1 cellular context compared by ENCODE assay signal in genomic region chr5:112692472-112692871, GRCh38.
TF ChIP-seq lines count a peak whose summit lies in the region.

No MANE protein-coding gene starts in this region.

TF ChIP-seq in GM12878, 131 proteins besides CTCF, POLR2A, EP300 and RAD21 (continued from another document):
- TF ChIP-seq, protein P1, sequence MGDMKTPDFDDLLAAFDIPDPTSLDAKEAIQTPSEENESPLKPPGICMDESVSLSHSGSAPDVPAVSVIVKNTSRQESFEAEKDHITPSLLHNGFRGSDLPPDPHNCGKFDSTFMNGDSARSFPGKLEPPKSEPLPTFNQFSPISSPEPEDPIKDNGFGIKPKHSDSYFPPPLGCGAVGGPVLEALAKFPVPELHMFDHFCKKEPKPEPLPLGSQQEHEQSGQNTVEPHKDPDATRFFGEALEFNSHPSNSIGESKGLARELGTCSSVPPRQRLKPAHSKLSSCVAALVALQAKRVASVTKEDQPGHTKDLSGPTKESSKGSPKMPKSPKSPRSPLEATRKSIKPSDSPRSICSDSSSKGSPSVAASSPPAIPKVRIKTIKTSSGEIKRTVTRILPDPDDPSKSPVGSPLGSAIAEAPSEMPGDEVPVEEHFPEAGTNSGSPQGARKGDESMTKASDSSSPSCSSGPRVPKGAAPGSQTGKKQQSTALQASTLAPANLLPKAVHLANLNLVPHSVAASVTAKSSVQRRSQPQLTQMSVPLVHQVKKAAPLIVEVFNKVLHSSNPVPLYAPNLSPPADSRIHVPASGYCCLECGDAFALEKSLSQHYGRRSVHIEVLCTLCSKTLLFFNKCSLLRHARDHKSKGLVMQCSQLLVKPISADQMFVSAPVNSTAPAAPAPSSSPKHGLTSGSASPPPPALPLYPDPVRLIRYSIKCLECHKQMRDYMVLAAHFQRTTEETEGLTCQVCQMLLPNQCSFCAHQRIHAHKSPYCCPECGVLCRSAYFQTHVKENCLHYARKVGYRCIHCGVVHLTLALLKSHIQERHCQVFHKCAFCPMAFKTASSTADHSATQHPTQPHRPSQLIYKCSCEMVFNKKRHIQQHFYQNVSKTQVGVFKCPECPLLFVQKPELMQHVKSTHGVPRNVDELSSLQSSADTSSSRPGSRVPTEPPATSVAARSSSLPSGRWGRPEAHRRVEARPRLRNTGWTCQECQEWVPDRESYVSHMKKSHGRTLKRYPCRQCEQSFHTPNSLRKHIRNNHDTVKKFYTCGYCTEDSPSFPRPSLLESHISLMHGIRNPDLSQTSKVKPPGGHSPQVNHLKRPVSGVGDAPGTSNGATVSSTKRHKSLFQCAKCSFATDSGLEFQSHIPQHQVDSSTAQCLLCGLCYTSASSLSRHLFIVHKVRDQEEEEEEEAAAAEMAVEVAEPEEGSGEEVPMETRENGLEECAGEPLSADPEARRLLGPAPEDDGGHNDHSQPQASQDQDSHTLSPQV (IDR thresholded peaks at IDR 0.05): no peak
- TF ChIP-seq, protein P2, sequence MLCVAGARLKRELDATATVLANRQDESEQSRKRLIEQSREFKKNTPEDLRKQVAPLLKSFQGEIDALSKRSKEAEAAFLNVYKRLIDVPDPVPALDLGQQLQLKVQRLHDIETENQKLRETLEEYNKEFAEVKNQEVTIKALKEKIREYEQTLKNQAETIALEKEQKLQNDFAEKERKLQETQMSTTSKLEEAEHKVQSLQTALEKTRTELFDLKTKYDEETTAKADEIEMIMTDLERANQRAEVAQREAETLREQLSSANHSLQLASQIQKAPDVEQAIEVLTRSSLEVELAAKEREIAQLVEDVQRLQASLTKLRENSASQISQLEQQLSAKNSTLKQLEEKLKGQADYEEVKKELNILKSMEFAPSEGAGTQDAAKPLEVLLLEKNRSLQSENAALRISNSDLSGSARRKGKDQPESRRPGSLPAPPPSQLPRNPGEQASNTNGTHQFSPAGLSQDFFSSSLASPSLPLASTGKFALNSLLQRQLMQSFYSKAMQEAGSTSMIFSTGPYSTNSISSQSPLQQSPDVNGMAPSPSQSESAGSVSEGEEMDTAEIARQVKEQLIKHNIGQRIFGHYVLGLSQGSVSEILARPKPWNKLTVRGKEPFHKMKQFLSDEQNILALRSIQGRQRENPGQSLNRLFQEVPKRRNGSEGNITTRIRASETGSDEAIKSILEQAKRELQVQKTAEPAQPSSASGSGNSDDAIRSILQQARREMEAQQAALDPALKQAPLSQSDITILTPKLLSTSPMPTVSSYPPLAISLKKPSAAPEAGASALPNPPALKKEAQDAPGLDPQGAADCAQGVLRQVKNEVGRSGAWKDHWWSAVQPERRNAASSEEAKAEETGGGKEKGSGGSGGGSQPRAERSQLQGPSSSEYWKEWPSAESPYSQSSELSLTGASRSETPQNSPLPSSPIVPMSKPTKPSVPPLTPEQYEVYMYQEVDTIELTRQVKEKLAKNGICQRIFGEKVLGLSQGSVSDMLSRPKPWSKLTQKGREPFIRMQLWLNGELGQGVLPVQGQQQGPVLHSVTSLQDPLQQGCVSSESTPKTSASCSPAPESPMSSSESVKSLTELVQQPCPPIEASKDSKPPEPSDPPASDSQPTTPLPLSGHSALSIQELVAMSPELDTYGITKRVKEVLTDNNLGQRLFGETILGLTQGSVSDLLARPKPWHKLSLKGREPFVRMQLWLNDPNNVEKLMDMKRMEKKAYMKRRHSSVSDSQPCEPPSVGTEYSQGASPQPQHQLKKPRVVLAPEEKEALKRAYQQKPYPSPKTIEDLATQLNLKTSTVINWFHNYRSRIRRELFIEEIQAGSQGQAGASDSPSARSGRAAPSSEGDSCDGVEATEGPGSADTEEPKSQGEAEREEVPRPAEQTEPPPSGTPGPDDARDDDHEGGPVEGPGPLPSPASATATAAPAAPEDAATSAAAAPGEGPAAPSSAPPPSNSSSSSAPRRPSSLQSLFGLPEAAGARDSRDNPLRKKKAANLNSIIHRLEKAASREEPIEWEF (IDR thresholded peaks at IDR 0.05; ENCODE audit: insufficient replicate concordance, low read depth, low read length): no peak
- TF ChIP-seq, protein P3, sequence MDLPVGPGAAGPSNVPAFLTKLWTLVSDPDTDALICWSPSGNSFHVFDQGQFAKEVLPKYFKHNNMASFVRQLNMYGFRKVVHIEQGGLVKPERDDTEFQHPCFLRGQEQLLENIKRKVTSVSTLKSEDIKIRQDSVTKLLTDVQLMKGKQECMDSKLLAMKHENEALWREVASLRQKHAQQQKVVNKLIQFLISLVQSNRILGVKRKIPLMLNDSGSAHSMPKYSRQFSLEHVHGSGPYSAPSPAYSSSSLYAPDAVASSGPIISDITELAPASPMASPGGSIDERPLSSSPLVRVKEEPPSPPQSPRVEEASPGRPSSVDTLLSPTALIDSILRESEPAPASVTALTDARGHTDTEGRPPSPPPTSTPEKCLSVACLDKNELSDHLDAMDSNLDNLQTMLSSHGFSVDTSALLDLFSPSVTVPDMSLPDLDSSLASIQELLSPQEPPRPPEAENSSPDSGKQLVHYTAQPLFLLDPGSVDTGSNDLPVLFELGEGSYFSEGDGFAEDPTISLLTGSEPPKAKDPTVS (IDR thresholded peaks at IDR 0.05; ENCODE audit: low read depth, low read length): no peak
- TF ChIP-seq MXI1 (IDR thresholded peaks at IDR 0.05; ENCODE audit: low read depth, low read length): no peak
- TF ChIP-seq IKZF2 (IDR thresholded peaks at IDR 0.05): no peak
- TF ChIP-seq, protein P4, sequence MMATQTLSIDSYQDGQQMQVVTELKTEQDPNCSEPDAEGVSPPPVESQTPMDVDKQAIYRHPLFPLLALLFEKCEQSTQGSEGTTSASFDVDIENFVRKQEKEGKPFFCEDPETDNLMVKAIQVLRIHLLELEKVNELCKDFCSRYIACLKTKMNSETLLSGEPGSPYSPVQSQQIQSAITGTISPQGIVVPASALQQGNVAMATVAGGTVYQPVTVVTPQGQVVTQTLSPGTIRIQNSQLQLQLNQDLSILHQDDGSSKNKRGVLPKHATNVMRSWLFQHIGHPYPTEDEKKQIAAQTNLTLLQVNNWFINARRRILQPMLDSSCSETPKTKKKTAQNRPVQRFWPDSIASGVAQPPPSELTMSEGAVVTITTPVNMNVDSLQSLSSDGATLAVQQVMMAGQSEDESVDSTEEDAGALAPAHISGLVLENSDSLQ (IDR thresholded peaks at IDR 0.05): no peak
- TF ChIP-seq NR2F1 (conservative IDR thresholded peaks at IDR 0.05): no peak
- TF ChIP-seq YY1 (IDR thresholded peaks at IDR 0.05; ENCODE audit: low read depth, low read length): no peak
- no peak for TF ChIP-seq CBX3 (IDR thresholded peaks at IDR 0.05; ENCODE audit: borderline replicate concordance, low read depth)
- no peak for TF ChIP-seq JUND (IDR thresholded peaks at IDR 0.05; ENCODE audit: low read depth, low read length)
- TF ChIP-seq RBBP5 (conservative IDR thresholded peaks at IDR 0.05): no peak
- no peak for TF ChIP-seq SMAD1 (IDR thresholded peaks at IDR 0.05; ENCODE audit: low read depth, partially characterized antibody)
- no peak for TF ChIP-seq NKRF (conservative IDR thresholded peaks at IDR 0.05)
- TF ChIP-seq EZH2 (IDR thresholded peaks at IDR 0.05; ENCODE audit: borderline replicate concordance, control insufficient read depth, low read depth, low read length): no peak
- TF ChIP-seq CEBPB (IDR thresholded peaks at IDR 0.05; ENCODE audit: borderline replicate concordance in 1 of 2, low read depth in 2 of 2, low read length in 2 of 2): no peak
